In genomic region chr13:102045713-102046112, GRCh38 we compare ENCODE assay signal across 1 cellular context.
TF ChIP-seq lines count a peak whose summit lies in the region.

No MANE protein-coding gene starts in this region.

TF ChIP-seq in H1, 55 proteins besides CTCF, POLR2A, EP300 and RAD21 (continued from another document):
- TF ChIP-seq CEBPB (IDR thresholded peaks at IDR 0.05; ENCODE audit: low read depth, low read length): no peak
- no peak for TF ChIP-seq MAX (IDR thresholded peaks at IDR 0.05)
- TF ChIP-seq FOSL1 (IDR thresholded peaks at IDR 0.05; ENCODE audit: insufficient read depth, low read depth, low read length): no peak
- TF ChIP-seq TEAD4 (IDR thresholded peaks at IDR 0.05; ENCODE audit: low read depth, low read length): no peak
- TF ChIP-seq SAP30 (IDR thresholded peaks at IDR 0.05; ENCODE audit: insufficient read depth, insufficient replicate concordance, low read length): no peak
